Comparison of ENCODE assay signal across 1 cellular context in genomic region chr22:18906896-18907295, GRCh38.
TF ChIP-seq lines count a peak whose summit lies in the region.

No MANE protein-coding gene starts in this region.

TF ChIP-seq in HepG2, 621 proteins besides CTCF, POLR2A, EP300 and RAD21:
- TF ChIP-seq TBX2 (CRISPR knock-in tag; IDR thresholded peaks at IDR 0.05; ENCODE audit: borderline replicate concordance) = no peak
- TF ChIP-seq, protein P1, sequence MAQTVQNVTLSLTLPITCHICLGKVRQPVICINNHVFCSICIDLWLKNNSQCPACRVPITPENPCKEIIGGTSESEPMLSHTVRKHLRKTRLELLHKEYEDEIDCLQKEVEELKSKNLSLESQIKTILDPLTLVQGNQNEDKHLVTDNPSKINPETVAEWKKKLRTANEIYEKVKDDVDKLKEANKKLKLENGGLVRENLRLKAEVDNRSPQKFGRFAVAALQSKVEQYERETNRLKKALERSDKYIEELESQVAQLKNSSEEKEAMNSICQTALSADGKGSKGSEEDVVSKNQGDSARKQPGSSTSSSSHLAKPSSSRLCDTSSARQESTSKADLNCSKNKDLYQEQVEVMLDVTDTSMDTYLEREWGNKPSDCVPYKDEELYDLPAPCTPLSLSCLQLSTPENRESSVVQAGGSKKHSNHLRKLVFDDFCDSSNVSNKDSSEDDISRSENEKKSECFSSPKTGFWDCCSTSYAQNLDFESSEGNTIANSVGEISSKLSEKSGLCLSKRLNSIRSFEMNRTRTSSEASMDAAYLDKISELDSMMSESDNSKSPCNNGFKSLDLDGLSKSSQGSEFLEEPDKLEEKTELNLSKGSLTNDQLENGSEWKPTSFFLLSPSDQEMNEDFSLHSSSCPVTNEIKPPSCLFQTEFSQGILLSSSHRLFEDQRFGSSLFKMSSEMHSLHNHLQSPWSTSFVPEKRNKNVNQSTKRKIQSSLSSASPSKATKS (CRISPR knock-in tag; IDR thresholded peaks at IDR 0.05) = no peak
- no peak for TF ChIP-seq ZNF816 (CRISPR knock-in tag; IDR thresholded peaks at IDR 0.05; ENCODE audit: borderline replicate concordance)
- no peak for TF ChIP-seq ISX (CRISPR knock-in tag; conservative IDR thresholded peaks at IDR 0.05)
